ENCODE assay signal across 28 cellular contexts in genomic region chr4:138439143-138439581, GRCh38.
DNase-seq lines count a peak whose midpoint lies in the region; ATAC-seq, FAIRE-seq and TF ChIP-seq lines count a peak whose summit lies in the region.
"Had no signal": no experiment of that assay in that cellular context is flagged by ENCODE, and none has a peak within 500 bp of the region (broad histone marks: within the 10 kb centered on the region; RNA-seq: fewer than 3 reads in every experiment).

No MANE protein-coding gene starts in this region.

- no peaks in the 10 kb centered on the region for H4K20me1 ChIP-seq in astrocyte (ENCODE audit: insufficient read depth, low read length)
- H4K20me1 ChIP-seq in HepG2 (ENCODE audit: insufficient read depth, low read length): no peaks in the 10 kb centered on the region
- H4K20me1 ChIP-seq: BLaER1 had no signal

- H3K27ac ChIP-seq in astrocyte (ENCODE audit: low read depth, low read length) (peak overlapping the region; percentile 54), heart right ventricle (no peak overlapping the region), HepG2 (ENCODE audit: extremely low read length, insufficient read depth, low read length) (no peak overlapping the region)
- H3K27ac ChIP-seq: BLaER1, foreskin keratinocyte, GM23248, hepatocyte, right atrium auricular region, tibial artery had no signal

- no peak overlapping the region for H3K4me3 Mint-ChIP-seq in astrocyte (ENCODE audit: unreplicated experiment)
- H3K4me3 Mint-ChIP-seq: activated CD4-positive, alpha-beta memory T cell treated with anti-CD3 and anti-CD28 coated beads, Interleukin-2, amount 10 ng/mL, durations not matched to agents 7 days and 5 days; activated naive CD8-positive, alpha-beta T cell treated with anti-CD3 and anti-CD28 coated beads for 36 hours; brain; HFFc6; T-helper 1 cell treated with Interleukin-12 subunit alpha and Interleukin-12 subunit beta and Interleukin-4 antibody, amounts not matched to agents 30 μg/mL and 1 μg/mL, for 36 hours had no signal

- H3K4me1 ChIP-seq in astrocyte (ENCODE audit: insufficient read depth, low read length) (peaks cover 8% of the 10 kb centered on the region), heart right ventricle (no peaks in the 10 kb centered on the region), HepG2 (ENCODE audit: insufficient read depth, low read length) (no peaks in the 10 kb centered on the region)
- H3K4me1 ChIP-seq: BLaER1, foreskin keratinocyte, right atrium auricular region had no signal

- BruUV-seq in HepG2 (replicated peaks; lab: Mats Ljungman, UMichigan): no TSS peak

- DNase-seq in AG10803 (ENCODE audit: low read depth) (peak; percentile 6), M059J (ENCODE audit: low read depth) (peak; percentile 62), astrocyte (ENCODE audit: low read depth) (peak; percentile 76), fibroblast of pulmonary artery (ENCODE audit: low read depth) (peak; percentile 13), heart right ventricle (no peak), HepG2 (ENCODE audit: low spot score) (no peak), left colon (no peak), H54 (ENCODE audit: insufficient read length, low spot score) (no peak)
- DNase-seq: ACHN; activated CD4-positive, alpha-beta memory T cell treated with anti-CD3 and anti-CD28 coated beads, Interleukin-2, amount 10 ng/mL, durations not matched to agents 7 days and 5 days; activated CD4-positive, alpha-beta T cell treated with anti-CD3 and anti-CD28 coated beads for 1 hour; activated naive CD8-positive, alpha-beta T cell treated with anti-CD3 and anti-CD28 coated beads for 36 hours; DMS53; foreskin keratinocyte; HFFc6; NCI-H1092 treated with DMSO at 0.1 percent for 48 hours; NCI-H1930; NCI-H524 treated with DMSO at 0.1 percent for 48 hours; RPMI8226; stimulated activated CD4-positive, alpha-beta T cell treated with anti-CD3 and anti-CD28 coated beads, Interleukin-2, amount 100 ng/mL, for 24 hours; tibial artery had no signal

- H3K79me2 ChIP-seq in astrocyte (ENCODE audit: insufficient read depth, low read length) (no peaks in the 10 kb centered on the region), HepG2 (ENCODE audit: insufficient read depth, low read length) (no peaks in the 10 kb centered on the region)
- H3K79me2 ChIP-seq: hepatocyte had no signal

- TF ChIP-seq CTCF in AG10803 (conservative IDR thresholded peaks at IDR 0.05; ENCODE audit: low read length) (no peak), astrocyte (IDR thresholded peaks at IDR 0.05; ENCODE audit: insufficient read depth, low read depth, low read length) (no peak), fibroblast of pulmonary artery (IDR thresholded peaks at IDR 0.05; ENCODE audit: low read length, missing control alignments) (no peak), heart right ventricle (IDR thresholded peaks at IDR 0.05) (no peak), HepG2 (CRISPR knock-in tag; IDR thresholded peaks at IDR 0.05) (no peak)

- ATAC-seq in heart right ventricle (no peak), HepG2 (no peak), left colon (no peak)
- ATAC-seq: foreskin keratinocyte had no signal

- H3K9ac ChIP-seq in astrocyte (ENCODE audit: low read length) (no peak overlapping the region), HepG2 (ENCODE audit: insufficient read depth, low read depth, low read length) (no peak overlapping the region)
- H3K9ac ChIP-seq: BLaER1, GM23248 had no signal

- H3K27me3 Mint-ChIP-seq in astrocyte (ENCODE audit: low read depth, unreplicated experiment): no peaks in the 10 kb centered on the region
- H3K27me3 Mint-ChIP-seq: activated CD4-positive, alpha-beta memory T cell treated with anti-CD3 and anti-CD28 coated beads, Interleukin-2, amount 10 ng/mL, durations not matched to agents 7 days and 5 days; activated naive CD8-positive, alpha-beta T cell treated with anti-CD3 and anti-CD28 coated beads for 36 hours had no signal

- in situ Hi-C loops in HepG2 (cut with HindIII; ENCODE audit: extremely low pct_ligation_motif_present, low pct_unique_long_range_greater_than_20kb): no loop called here

- FAIRE-seq in astrocyte (lab: Jason Lieb, UNC) (no peak), HepG2 (lab: Jason Lieb, UNC) (no peak), H54 (lab: Jason Lieb, UNC) (no peak)
- FAIRE-seq: GM18507 had no signal

- no peaks in the 10 kb centered on the region for H3K4me1 Mint-ChIP-seq in astrocyte (ENCODE audit: low read depth, unreplicated experiment)
- H3K4me1 Mint-ChIP-seq: activated CD4-positive, alpha-beta memory T cell treated with anti-CD3 and anti-CD28 coated beads, Interleukin-2, amount 10 ng/mL, durations not matched to agents 7 days and 5 days; activated naive CD8-positive, alpha-beta T cell treated with anti-CD3 and anti-CD28 coated beads for 36 hours; brain had no signal

- peak overlapping the region; percentile 67 for H3K4me2 ChIP-seq in astrocyte (ENCODE audit: low read length)
- H3K4me2 ChIP-seq in HepG2 (ENCODE audit: low read depth, low read length): no peak overlapping the region
- H3K4me2 ChIP-seq: BLaER1, hepatocyte had no signal

- TF ChIP-seq EP300 in HepG2 (IDR thresholded peaks at IDR 0.05; ENCODE audit: low read depth in 2 of 2, low read length in 2 of 2): no peak
- TF ChIP-seq EP300 in HepG2 (CRISPR knock-in tag; IDR thresholded peaks at IDR 0.05; ENCODE audit: borderline replicate concordance): no peak

- H3K9me3 Mint-ChIP-seq in astrocyte (ENCODE audit: unreplicated experiment): no peaks in the 10 kb centered on the region
- H3K9me3 Mint-ChIP-seq: activated CD4-positive, alpha-beta memory T cell treated with anti-CD3 and anti-CD28 coated beads, Interleukin-2, amount 10 ng/mL, durations not matched to agents 7 days and 5 days had no signal

- H3K9me3 ChIP-seq in astrocyte (ENCODE audit: insufficient read depth, low read depth, low read length): no peaks in the 10 kb centered on the region
- peaks cover 0 to 25% (median 6%) of the 10 kb centered on the region in 11 donors for H3K9me3 ChIP-seq in heart right ventricle
- no peaks in the 10 kb centered on the region for H3K9me3 ChIP-seq in HepG2 (ENCODE audit: low read length)

- no peak overlapping the region for H2AFZ ChIP-seq in astrocyte (ENCODE audit: low read depth, low read length)
- H2AFZ ChIP-seq in HepG2 (ENCODE audit: low read length): no peak overlapping the region
- H2AFZ ChIP-seq: GM23248, hepatocyte had no signal

- CTCF ChIA-PET in HepG2 (lab: Yijun Ruan, JAX; ENCODE audit: low intra/inter-chr PET ratio, low total read pairs): no interaction called here

- H3K27me3 ChIP-seq in astrocyte (ENCODE audit: insufficient read depth, low read length) (no peaks in the 10 kb centered on the region), heart right ventricle (no peaks in the 10 kb centered on the region), HepG2 (ENCODE audit: control insufficient read depth in 1 of 2, insufficient read depth in 2 of 2, low read length in 2 of 2) (no peaks in the 10 kb centered on the region)
- H3K27me3 ChIP-seq: BLaER1, foreskin keratinocyte, hepatocyte, right atrium auricular region, tibial artery had no signal

- no peaks in the 10 kb centered on the region for H3K36me3 ChIP-seq in astrocyte (ENCODE audit: insufficient read depth, low read length)
- H3K36me3 ChIP-seq in heart right ventricle: no peaks in the 10 kb centered on the region
- H3K36me3 ChIP-seq in HepG2 (replicated peaks in 1 of 2; ENCODE audit: control insufficient read depth in 1 of 2, insufficient read depth in 2 of 2, low read length in 2 of 2): no peaks in the 10 kb centered on the region
- H3K36me3 ChIP-seq: BLaER1, right atrium auricular region, tibial artery had no signal

- no peak for TF ChIP-seq RAD21 in HepG2 (CRISPR knock-in tag; IDR thresholded peaks at IDR 0.05)

- no peak overlapping the region for H3K4me3 ChIP-seq in AG10803 (ENCODE audit: low read length)
- no peak overlapping the region for H3K4me3 ChIP-seq in astrocyte (ENCODE audit: insufficient read depth, low read depth, low read length)
- H3K4me3 ChIP-seq in fibroblast of pulmonary artery (replicated peaks; ENCODE audit: low read depth, low read length): no peak overlapping the region
- no peak overlapping the region for H3K4me3 ChIP-seq in heart right ventricle
- H3K4me3 ChIP-seq in HepG2 (replicated peaks in 1 of 3; ENCODE audit: insufficient read depth in 1 of 3, low read depth in 2 of 3, low read length in 3 of 3): no peak overlapping the region
- H3K4me3 ChIP-seq: BLaER1, GM23248, hepatocyte, right atrium auricular region, tibial artery had no signal

- intact Hi-C loops in heart right ventricle (cut with DNase I): no loop called here
- intact Hi-C loops in HepG2 (cut with micrococcal nuclease; ENCODE audit: unreplicated experiment): no loop called here
- intact Hi-C loops in left colon (cut with DNase I, micrococcal nuclease): no loop called here

- TF ChIP-seq POLR2A in HepG2 (IDR thresholded peaks at IDR 0.05; ENCODE audit: insufficient read depth in 1 of 2, low read depth in 2 of 2, low read length in 2 of 2) (no peak), H54 (IDR thresholded peaks at IDR 0.05; ENCODE audit: low read depth, low read length) (no peak)

- no peak overlapping the region for H3K27ac Mint-ChIP-seq in astrocyte (ENCODE audit: unreplicated experiment)
- H3K27ac Mint-ChIP-seq: activated CD4-positive, alpha-beta memory T cell treated with anti-CD3 and anti-CD28 coated beads, Interleukin-2, amount 10 ng/mL, durations not matched to agents 7 days and 5 days; activated naive CD8-positive, alpha-beta T cell treated with anti-CD3 and anti-CD28 coated beads for 36 hours; brain; HFFc6; T-helper 1 cell treated with Interleukin-12 subunit alpha and Interleukin-12 subunit beta and Interleukin-4 antibody, amounts not matched to agents 30 μg/mL and 1 μg/mL, for 36 hours had no signal

- H3K36me3 Mint-ChIP-seq in astrocyte (ENCODE audit: low read depth, unreplicated experiment): no peaks in the 10 kb centered on the region
- H3K36me3 Mint-ChIP-seq: activated naive CD8-positive, alpha-beta T cell treated with anti-CD3 and anti-CD28 coated beads for 36 hours had no signal

- WGBS in heart right ventricle, 2 donors: 64 to 70% methylated on average over 5 of the region's 5 CpGs
- WGBS in HepG2 (ENCODE audit: low lambda C conversion rate): 14% methylated on average over 5 of the region's 5 CpGs

- POLR2A ChIA-PET in HepG2 (lab: Yijun Ruan, JAX): no interaction called here

TF ChIP-seq in HepG2, 621 proteins besides CTCF, POLR2A, EP300 and RAD21 (continues in another document):
- TF ChIP-seq SOX5 (CRISPR knock-in tag; IDR thresholded peaks at IDR 0.05; ENCODE audit: borderline replicate concordance) (no peak), ESRRA (CRISPR knock-in tag; IDR thresholded peaks at IDR 0.05; ENCODE audit: low read depth) (no peak)
- TF ChIP-seq, protein P1, sequence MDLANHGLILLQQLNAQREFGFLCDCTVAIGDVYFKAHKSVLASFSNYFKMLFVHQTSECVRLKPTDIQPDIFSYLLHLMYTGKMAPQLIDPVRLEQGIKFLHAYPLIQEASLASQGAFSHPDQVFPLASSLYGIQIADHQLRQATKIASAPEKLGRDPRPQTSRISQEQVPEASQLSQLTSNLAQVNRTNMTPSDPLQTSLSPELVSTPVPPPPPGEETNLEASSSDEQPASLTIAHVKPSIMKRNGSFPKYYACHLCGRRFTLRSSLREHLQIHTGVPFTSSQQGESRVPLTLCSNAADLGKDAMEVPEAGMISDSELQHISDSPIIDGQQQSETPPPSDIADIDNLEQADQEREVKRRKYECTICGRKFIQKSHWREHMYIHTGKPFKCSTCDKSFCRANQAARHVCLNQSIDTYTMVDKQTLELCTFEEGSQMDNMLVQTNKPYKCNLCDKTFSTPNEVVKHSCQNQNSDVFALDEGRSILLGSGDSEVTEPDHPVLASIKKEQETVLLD (CRISPR knock-in tag; IDR thresholded peaks at IDR 0.05; ENCODE audit: low read depth): no peak

Comparison
In these comparisons a context has a peak if more than half of its experiments do, and no peak if none do; other contexts are left out.
1. DNase-seq: peak in AG10803 (single experiment), M059J (single experiment), astrocyte (single experiment) and fibroblast of pulmonary artery (single experiment); none in heart right ventricle (0 of 2), HepG2 (single experiment), left colon (0 of 2) and H54 (single experiment).